Comparison of ENCODE assay signal across 11 cellular contexts in genomic region chr3:66856555-66856954, GRCh38.
DNase-seq lines count a peak whose midpoint lies in the region; ATAC-seq and TF ChIP-seq lines count a peak whose summit lies in the region.
"Had no signal": no experiment of that assay in that cellular context is flagged by ENCODE, and none has a peak within 500 bp of the region (broad histone marks: within the 10 kb centered on the region; RNA-seq: fewer than 3 reads in every experiment).

No MANE protein-coding gene starts in this region.

- CTCF ChIA-PET in RWPE1 (lab: Yijun Ruan, JAX): no interaction called here

- TF ChIP-seq CTCF in GM12865 (IDR thresholded peaks at IDR 0.05; ENCODE audit: insufficient read depth, low read depth, low read length, missing control alignments) (no peak), RWPE1 (conservative IDR thresholded peaks at IDR 0.05; ENCODE audit: low read depth) (no peak)

- H3K27ac ChIP-seq in RWPE1: no peak overlapping the region
- H3K27ac ChIP-seq: left lung had no signal

- POLR2A ChIA-PET in RWPE1 (lab: Yijun Ruan, JAX; ENCODE audit: low non-redundant PET): no interaction called here

- DNase-seq in GM12865 (ENCODE audit: low read depth) (peak; percentile 57), NOMO-1 (lab: John Stamatoyannopoulos, UW; ENCODE audit: unreplicated experiment in 2 of 2) (peak; percentile 51 to 80), hepatic stellate cell (ENCODE audit: low spot score) (no peak), NCI-H524 (lab: John Stamatoyannopoulos, UW) (no peak), RWPE1 (ENCODE audit: low spot score) (no peak), DMS53 (lab: John Stamatoyannopoulos, UW) (no peak)
- DNase-seq: left lung, NCI-H2081 treated with DMSO at 0.1 percent for 48 hours had no signal

- no peak overlapping the region for H3K4me3 ChIP-seq in GM12865 (ENCODE audit: low read depth, low read length)
- H3K4me3 ChIP-seq: left lung had no signal

- ATAC-seq in GM19467 (IDR thresholded peaks at IDR 0.05; ENCODE audit: unreplicated experiment) (peak; percentile 98), HG03095 (IDR thresholded peaks at IDR 0.05; ENCODE audit: unreplicated experiment) (peak; percentile 94)
- ATAC-seq: left lung, SK-N-SH treated with all-trans-retinoic acid at 6 μM for 48 hours had no signal

Comparison
In these comparisons a context has a peak if more than half of its experiments do, and no peak if none do; other contexts are left out.
1. DNase-seq: peak in GM12865 (single experiment) and NOMO-1 (2 of 2); none in hepatic stellate cell (single experiment), NCI-H524 (0 of 2), RWPE1 (single experiment) and DMS53 (single experiment).